Comparison of ENCODE assay signal across 1 cellular context in genomic region chr11:36532908-36533601, GRCh38.
TF ChIP-seq lines count a peak whose summit lies in the region.

No MANE protein-coding gene starts in this region.

TF ChIP-seq in H1, 55 proteins besides CTCF, POLR2A, EP300 and RAD21:
- TF ChIP-seq HDAC6 (IDR thresholded peaks at IDR 0.05; ENCODE audit: low read depth, low read length): no peak
- TF ChIP-seq CHD2 (IDR thresholded peaks at IDR 0.05; ENCODE audit: low read length): no peak
- no peak for TF ChIP-seq GABPA (IDR thresholded peaks at IDR 0.05; ENCODE audit: borderline replicate concordance, insufficient read depth, low read length)
- TF ChIP-seq MAFK (IDR thresholded peaks at IDR 0.05; ENCODE audit: low read depth, low read length): no peak
- no peak for TF ChIP-seq CHD1 (IDR thresholded peaks at IDR 0.05; ENCODE audit: low read depth, low read length)
- TF ChIP-seq, protein P1, sequence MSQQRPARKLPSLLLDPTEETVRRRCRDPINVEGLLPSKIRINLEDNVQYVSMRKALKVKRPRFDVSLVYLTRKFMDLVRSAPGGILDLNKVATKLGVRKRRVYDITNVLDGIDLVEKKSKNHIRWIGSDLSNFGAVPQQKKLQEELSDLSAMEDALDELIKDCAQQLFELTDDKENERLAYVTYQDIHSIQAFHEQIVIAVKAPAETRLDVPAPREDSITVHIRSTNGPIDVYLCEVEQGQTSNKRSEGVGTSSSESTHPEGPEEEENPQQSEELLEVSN (IDR thresholded peaks at IDR 0.05): no peak
- no peak for TF ChIP-seq TEAD4 (IDR thresholded peaks at IDR 0.05; ENCODE audit: low read depth, low read length)
- TF ChIP-seq EZH2 (IDR thresholded peaks at IDR 0.05; ENCODE audit: low read depth, low read length, severe bottlenecking): no peak
- no peak for TF ChIP-seq SIRT6 (IDR thresholded peaks at IDR 0.05; ENCODE audit: low read length)
- TF ChIP-seq JUND (IDR thresholded peaks at IDR 0.05; ENCODE audit: low read length): no peak
- TF ChIP-seq BCL11A (IDR thresholded peaks at IDR 0.05; ENCODE audit: low read depth in 2 of 2, low read length in 2 of 2): no peak
- no peak for TF ChIP-seq ATF3 (IDR thresholded peaks at IDR 0.05; ENCODE audit: insufficient read depth, low read depth, low read length)
- TF ChIP-seq GTF2F1 (IDR thresholded peaks at IDR 0.05; ENCODE audit: borderline replicate concordance, low read depth, low read length): no peak
- TF ChIP-seq, protein P2, sequence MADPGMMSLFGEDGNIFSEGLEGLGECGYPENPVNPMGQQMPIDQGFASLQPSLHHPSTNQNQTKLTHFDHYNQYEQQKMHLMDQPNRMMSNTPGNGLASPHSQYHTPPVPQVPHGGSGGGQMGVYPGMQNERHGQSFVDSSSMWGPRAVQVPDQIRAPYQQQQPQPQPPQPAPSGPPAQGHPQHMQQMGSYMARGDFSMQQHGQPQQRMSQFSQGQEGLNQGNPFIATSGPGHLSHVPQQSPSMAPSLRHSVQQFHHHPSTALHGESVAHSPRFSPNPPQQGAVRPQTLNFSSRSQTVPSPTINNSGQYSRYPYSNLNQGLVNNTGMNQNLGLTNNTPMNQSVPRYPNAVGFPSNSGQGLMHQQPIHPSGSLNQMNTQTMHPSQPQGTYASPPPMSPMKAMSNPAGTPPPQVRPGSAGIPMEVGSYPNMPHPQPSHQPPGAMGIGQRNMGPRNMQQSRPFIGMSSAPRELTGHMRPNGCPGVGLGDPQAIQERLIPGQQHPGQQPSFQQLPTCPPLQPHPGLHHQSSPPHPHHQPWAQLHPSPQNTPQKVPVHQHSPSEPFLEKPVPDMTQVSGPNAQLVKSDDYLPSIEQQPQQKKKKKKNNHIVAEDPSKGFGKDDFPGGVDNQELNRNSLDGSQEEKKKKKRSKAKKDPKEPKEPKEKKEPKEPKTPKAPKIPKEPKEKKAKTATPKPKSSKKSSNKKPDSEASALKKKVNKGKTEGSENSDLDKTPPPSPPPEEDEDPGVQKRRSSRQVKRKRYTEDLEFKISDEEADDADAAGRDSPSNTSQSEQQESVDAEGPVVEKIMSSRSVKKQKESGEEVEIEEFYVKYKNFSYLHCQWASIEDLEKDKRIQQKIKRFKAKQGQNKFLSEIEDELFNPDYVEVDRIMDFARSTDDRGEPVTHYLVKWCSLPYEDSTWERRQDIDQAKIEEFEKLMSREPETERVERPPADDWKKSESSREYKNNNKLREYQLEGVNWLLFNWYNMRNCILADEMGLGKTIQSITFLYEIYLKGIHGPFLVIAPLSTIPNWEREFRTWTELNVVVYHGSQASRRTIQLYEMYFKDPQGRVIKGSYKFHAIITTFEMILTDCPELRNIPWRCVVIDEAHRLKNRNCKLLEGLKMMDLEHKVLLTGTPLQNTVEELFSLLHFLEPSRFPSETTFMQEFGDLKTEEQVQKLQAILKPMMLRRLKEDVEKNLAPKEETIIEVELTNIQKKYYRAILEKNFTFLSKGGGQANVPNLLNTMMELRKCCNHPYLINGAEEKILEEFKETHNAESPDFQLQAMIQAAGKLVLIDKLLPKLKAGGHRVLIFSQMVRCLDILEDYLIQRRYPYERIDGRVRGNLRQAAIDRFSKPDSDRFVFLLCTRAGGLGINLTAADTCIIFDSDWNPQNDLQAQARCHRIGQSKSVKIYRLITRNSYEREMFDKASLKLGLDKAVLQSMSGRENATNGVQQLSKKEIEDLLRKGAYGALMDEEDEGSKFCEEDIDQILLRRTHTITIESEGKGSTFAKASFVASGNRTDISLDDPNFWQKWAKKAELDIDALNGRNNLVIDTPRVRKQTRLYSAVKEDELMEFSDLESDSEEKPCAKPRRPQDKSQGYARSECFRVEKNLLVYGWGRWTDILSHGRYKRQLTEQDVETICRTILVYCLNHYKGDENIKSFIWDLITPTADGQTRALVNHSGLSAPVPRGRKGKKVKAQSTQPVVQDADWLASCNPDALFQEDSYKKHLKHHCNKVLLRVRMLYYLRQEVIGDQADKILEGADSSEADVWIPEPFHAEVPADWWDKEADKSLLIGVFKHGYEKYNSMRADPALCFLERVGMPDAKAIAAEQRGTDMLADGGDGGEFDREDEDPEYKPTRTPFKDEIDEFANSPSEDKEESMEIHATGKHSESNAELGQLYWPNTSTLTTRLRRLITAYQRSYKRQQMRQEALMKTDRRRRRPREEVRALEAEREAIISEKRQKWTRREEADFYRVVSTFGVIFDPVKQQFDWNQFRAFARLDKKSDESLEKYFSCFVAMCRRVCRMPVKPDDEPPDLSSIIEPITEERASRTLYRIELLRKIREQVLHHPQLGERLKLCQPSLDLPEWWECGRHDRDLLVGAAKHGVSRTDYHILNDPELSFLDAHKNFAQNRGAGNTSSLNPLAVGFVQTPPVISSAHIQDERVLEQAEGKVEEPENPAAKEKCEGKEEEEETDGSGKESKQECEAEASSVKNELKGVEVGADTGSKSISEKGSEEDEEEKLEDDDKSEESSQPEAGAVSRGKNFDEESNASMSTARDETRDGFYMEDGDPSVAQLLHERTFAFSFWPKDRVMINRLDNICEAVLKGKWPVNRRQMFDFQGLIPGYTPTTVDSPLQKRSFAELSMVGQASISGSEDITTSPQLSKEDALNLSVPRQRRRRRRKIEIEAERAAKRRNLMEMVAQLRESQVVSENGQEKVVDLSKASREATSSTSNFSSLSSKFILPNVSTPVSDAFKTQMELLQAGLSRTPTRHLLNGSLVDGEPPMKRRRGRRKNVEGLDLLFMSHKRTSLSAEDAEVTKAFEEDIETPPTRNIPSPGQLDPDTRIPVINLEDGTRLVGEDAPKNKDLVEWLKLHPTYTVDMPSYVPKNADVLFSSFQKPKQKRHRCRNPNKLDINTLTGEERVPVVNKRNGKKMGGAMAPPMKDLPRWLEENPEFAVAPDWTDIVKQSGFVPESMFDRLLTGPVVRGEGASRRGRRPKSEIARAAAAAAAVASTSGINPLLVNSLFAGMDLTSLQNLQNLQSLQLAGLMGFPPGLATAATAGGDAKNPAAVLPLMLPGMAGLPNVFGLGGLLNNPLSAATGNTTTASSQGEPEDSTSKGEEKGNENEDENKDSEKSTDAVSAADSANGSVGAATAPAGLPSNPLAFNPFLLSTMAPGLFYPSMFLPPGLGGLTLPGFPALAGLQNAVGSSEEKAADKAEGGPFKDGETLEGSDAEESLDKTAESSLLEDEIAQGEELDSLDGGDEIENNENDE (IDR thresholded peaks at IDR 0.05; ENCODE audit: insufficient replicate concordance, low read length): no peak
- no peak for TF ChIP-seq SIN3A (conservative IDR thresholded peaks at IDR 0.05 in 1 of 2, IDR thresholded peaks at IDR 0.05 in 1 of 2; ENCODE audit: low read depth in 1 of 2, low read length in 2 of 2)
